In genomic region chr10:119768455-119769094, GRCh38 we compare ENCODE assay signal across 1 cellular context.
TF ChIP-seq lines count a peak whose summit lies in the region.

No MANE protein-coding gene starts in this region.

TF ChIP-seq in GM12878, 131 proteins besides CTCF, POLR2A, EP300 and RAD21:
- TF ChIP-seq CEBPB (IDR thresholded peaks at IDR 0.05; ENCODE audit: borderline replicate concordance in 1 of 2, low read depth in 2 of 2, low read length in 2 of 2) (no peak), IKZF2 (IDR thresholded peaks at IDR 0.05) (no peak), RAD51 (IDR thresholded peaks at IDR 0.05) (no peak), ZBTB4 (CRISPR knock-in tag; IDR thresholded peaks at IDR 0.05) (no peak), ZZZ3 (IDR thresholded peaks at IDR 0.05; ENCODE audit: control insufficient read depth, insufficient read length, low read depth) (no peak), NKRF (conservative IDR thresholded peaks at IDR 0.05) (no peak), BCL3 (IDR thresholded peaks at IDR 0.05; ENCODE audit: borderline replicate concordance, insufficient read depth, low read depth, low read length, poor library complexity, severe bottlenecking) (no peak), CREM (IDR thresholded peaks at IDR 0.05; ENCODE audit: low read depth) (no peak), CHD1 (IDR thresholded peaks at IDR 0.05; ENCODE audit: low read depth, low read length) (no peak), NR2C1 (IDR thresholded peaks at IDR 0.05) (no peak), KDM1A (IDR thresholded peaks at IDR 0.05; ENCODE audit: borderline replicate concordance) (no peak), NFXL1 (IDR thresholded peaks at IDR 0.05; ENCODE audit: borderline replicate concordance) (no peak), PRDM15 (CRISPR knock-in tag; IDR thresholded peaks at IDR 0.05) (no peak), ATF2 (IDR thresholded peaks at IDR 0.05; ENCODE audit: low read length) (no peak), FOS (IDR thresholded peaks at IDR 0.05; ENCODE audit: borderline replicate concordance, extremely low read depth, insufficient read length) (no peak), BHLHE40 (IDR thresholded peaks at IDR 0.05; ENCODE audit: borderline replicate concordance in 1 of 2, low read depth in 2 of 2, low read length in 1 of 2) (no peak)
